In genomic region chr12:68335462-68335861, GRCh38 we compare ENCODE assay signal across 23 cellular contexts.
"Had no signal": no experiment of that assay in that cellular context is flagged by ENCODE, and none has a peak within 500 bp of the region (broad histone marks: within the 10 kb centered on the region; RNA-seq: fewer than 3 reads in every experiment).

No MANE protein-coding gene starts in this region.

- DNase-seq: activated B cell treated with CpG ODN at 0.5 μM for 24 hours; activated CD4-positive, alpha-beta T cell treated with anti-CD3 and anti-CD28 coated beads for 36 hours; activated CD4-positive, alpha-beta T cell treated with anti-CD3 and anti-CD28 coated beads, Interleukin-2, amount 50 U/mL, for 4 hours; activated CD8-positive, alpha-beta memory T cell treated with anti-CD3 and anti-CD28 coated beads, Interleukin-2, amount 50 U/mL, for 48 hours; activated naive CD4-positive, alpha-beta T cell treated with Interleukin-2 at 50 U/mL for 16 hours; activated naive CD8-positive, alpha-beta T cell treated with anti-CD3 and anti-CD28 coated beads for 36 hours; activated T-cell treated with anti-CD3 and anti-CD28 coated beads, Interleukin-2, amount 50 U/mL, for 4 hours; amniotic stem cell; colonic mucosa; dorsolateral prefrontal cortex; endodermal cell; heart right ventricle; left colon; nephron progenitor cell; occipital lobe; stimulated activated CD4-positive, alpha-beta T cell treated with anti-CD3 and anti-CD28 coated beads, Interleukin-2, amount 100 ng/mL, for 48 hours; stimulated activated CD8-positive, alpha-beta memory T cell treated with anti-CD3 and anti-CD28 coated beads, Interleukin-4, amount 100 ng/mL, for 48 hours; stimulated activated naive B cell treated with anti-CD40 and anti-IgM and Interleukin-4, amounts not matched to agents 10 μg/mL and 1 μg/mL and 100 μg/mL, for 72 hours; T-helper 1 cell; T-helper 9 cell; testis; upper lobe of left lung had no signal

- H3K27me3 ChIP-seq: colonic mucosa, heart right ventricle, testis, upper lobe of left lung had no signal

- H3K36me3 ChIP-seq: colonic mucosa, heart right ventricle, upper lobe of left lung had no signal

- H3K4me3 ChIP-seq: colonic mucosa, dorsolateral prefrontal cortex, heart right ventricle, testis, upper lobe of left lung had no signal

- H3K4me1 ChIP-seq: colonic mucosa had no signal

- H3K27me3 Mint-ChIP-seq: activated B cell treated with CpG ODN at 0.5 μM for 24 hours; activated naive CD8-positive, alpha-beta T cell treated with anti-CD3 and anti-CD28 coated beads for 36 hours; memory B cell; stimulated activated naive B cell treated with anti-CD40 and anti-IgM and Interleukin-4, amounts not matched to agents 10 μg/mL and 1 μg/mL and 100 μg/mL, for 72 hours had no signal

- H3K9me3 ChIP-seq: colonic mucosa, heart right ventricle, testis, upper lobe of left lung had no signal

- H3K36me3 Mint-ChIP-seq: activated naive CD8-positive, alpha-beta T cell treated with anti-CD3 and anti-CD28 coated beads for 36 hours; memory B cell; stimulated activated naive B cell treated with anti-CD40 and anti-IgM and Interleukin-4, amounts not matched to agents 10 μg/mL and 1 μg/mL and 100 μg/mL, for 72 hours had no signal

- H3K9me3 Mint-ChIP-seq: activated B cell treated with CpG ODN at 0.5 μM for 24 hours; activated naive CD8-positive, alpha-beta T cell treated with anti-CD3 and anti-CD28 coated beads for 36 hours; activated T-cell treated with anti-CD3 and anti-CD28 coated beads, Interleukin-2, amount 50 U/mL, for 4 hours; endodermal cell; memory B cell; nephron progenitor cell; stimulated activated naive B cell treated with anti-CD40 and anti-IgM and Interleukin-4, amounts not matched to agents 10 μg/mL and 1 μg/mL and 100 μg/mL, for 72 hours had no signal

- H3K4me3 Mint-ChIP-seq: activated B cell treated with CpG ODN at 0.5 μM for 24 hours; activated CD4-positive, alpha-beta T cell treated with anti-CD3 and anti-CD28 coated beads for 36 hours; activated naive CD8-positive, alpha-beta T cell treated with anti-CD3 and anti-CD28 coated beads for 36 hours; activated T-cell treated with anti-CD3 and anti-CD28 coated beads, Interleukin-2, amount 50 U/mL, for 4 hours; endodermal cell; memory B cell; nephron progenitor cell; stimulated activated naive B cell treated with anti-CD40 and anti-IgM and Interleukin-4, amounts not matched to agents 10 μg/mL and 1 μg/mL and 100 μg/mL, for 72 hours had no signal

- H3K27ac Mint-ChIP-seq: activated B cell treated with CpG ODN at 0.5 μM for 24 hours; activated CD4-positive, alpha-beta T cell treated with anti-CD3 and anti-CD28 coated beads for 36 hours; activated naive CD8-positive, alpha-beta T cell treated with anti-CD3 and anti-CD28 coated beads for 36 hours; endodermal cell; memory B cell; nephron progenitor cell; stimulated activated naive B cell treated with anti-CD40 and anti-IgM and Interleukin-4, amounts not matched to agents 10 μg/mL and 1 μg/mL and 100 μg/mL, for 72 hours had no signal

- H3K27ac ChIP-seq: colonic mucosa, dorsolateral prefrontal cortex, heart right ventricle, testis, upper lobe of left lung had no signal

- ATAC-seq: activated CD4-positive, alpha-beta T cell treated with anti-CD3 and anti-CD28 coated beads for 36 hours; activated T-cell treated with anti-CD3 and anti-CD28 coated beads, Interleukin-2, amount 50 U/mL, for 4 hours; heart right ventricle; left colon; stimulated activated naive B cell treated with anti-CD40 and anti-IgM and Interleukin-4, amounts not matched to agents 10 μg/mL and 1 μg/mL and 100 μg/mL, for 72 hours had no signal
